Comparison of ENCODE assay signal across 8 cellular contexts in the genomic region with DNA sequence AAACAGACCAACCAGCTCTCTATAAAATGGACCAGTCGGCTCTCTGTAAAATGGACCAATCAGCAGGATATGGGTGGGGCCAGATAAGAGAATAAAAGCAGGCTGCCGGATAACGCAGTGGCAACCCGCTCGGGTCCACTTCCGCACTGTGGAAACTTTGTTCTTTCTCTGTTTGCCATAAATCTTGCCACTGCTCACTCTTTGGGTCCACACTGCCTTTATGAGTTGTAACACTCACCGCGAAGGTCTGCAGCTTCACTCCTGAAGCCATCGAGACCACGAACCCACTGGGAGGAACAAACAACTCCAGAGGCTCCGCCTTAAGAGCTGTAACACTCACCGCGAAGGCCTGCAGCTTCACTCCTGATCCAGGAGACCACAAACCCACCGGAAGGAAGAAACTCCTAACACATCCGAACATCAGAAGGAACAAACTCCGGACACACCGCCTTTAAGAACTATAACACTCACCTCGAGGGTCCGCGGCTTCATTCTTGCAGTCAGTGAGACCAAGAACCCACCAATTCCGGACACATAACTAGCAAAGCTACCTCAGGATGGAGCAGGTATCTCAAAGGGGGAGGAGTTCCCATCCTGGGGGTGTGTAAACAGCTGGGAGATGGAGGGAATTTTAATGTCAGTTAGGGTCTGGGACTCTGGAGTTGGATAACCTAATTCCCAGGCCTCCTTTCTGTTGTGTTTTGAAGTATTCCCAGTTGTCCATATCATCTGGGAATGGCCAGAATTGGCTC. TPM values are rescaled to one million over a fixed set of nuclear protein-coding genes. Genes with fewer than 3 reads are reported as not detected.
DNase-seq lines count a peak whose midpoint lies in the region; ATAC-seq and TF ChIP-seq lines count a peak whose summit lies in the region.
"Not testable (repeated sequence)": the region's sequence is repeated elsewhere in the genome, so short reads cannot be mapped to it uniquely, and the experiment has no call there.

No MANE protein-coding gene starts in this region.

- not testable (repeated sequence) for H3K4me2 ChIP-seq in mesenchymal stem cell (ENCODE audit: low read length, poor library complexity, severe bottlenecking)

- not testable (repeated sequence) for H3K4ac ChIP-seq in mesenchymal stem cell (ENCODE audit: low read depth in 1 of 2, low read length in 2 of 2)

- H4K91ac ChIP-seq in mesenchymal stem cell (ENCODE audit: low read length) = not testable (repeated sequence)

- not testable (repeated sequence) for H3K79me1 ChIP-seq in mesenchymal stem cell (replicated peaks; ENCODE audit: low read length, poor library complexity, severe bottlenecking)

- not testable (repeated sequence) for H3K4me3 ChIP-seq in mesenchymal stem cell (ENCODE audit: insufficient read depth in 1 of 2, low read depth in 1 of 2, low read length in 2 of 2)
- peak overlapping the region in 1 of 4 donors; percentile 16 for H3K4me3 ChIP-seq in transverse colon

- not testable (repeated sequence) for H2BK5ac ChIP-seq in mesenchymal stem cell (ENCODE audit: low read depth, low read length, poor library complexity, severe bottlenecking)

- H3K9ac ChIP-seq in mesenchymal stem cell (ENCODE audit: low read length) = not testable (repeated sequence)

- DNase-seq in T-helper 2 cell treated with Interferon-gamma antibody and Interleukin-4, amounts not matched to agents 5 μg/mL and 100 μg/mL, for 36 hours (ENCODE audit: low spot score) = peak; percentile 14
- DNase-seq in activated CD4-positive, alpha-beta T cell treated with anti-CD3 and anti-CD28 coated beads, Interleukin-2, amount 50 U/mL, for 48 hours = peak; percentile 24 to 40
- peak; percentile 10 for DNase-seq in activated T-helper 9 cell treated with anti-CD3 and anti-CD28 coated beads, Interleukin-2, amount 50 U/mL, for 16 hours (ENCODE audit: low read depth)
- peak; percentile 58 for DNase-seq in central memory CD4-positive, alpha-beta T cell
- DNase-seq in mesenchymal stem cell (peak; percentile 36), transverse colon (peak; percentile 17)
- DNase-seq in stimulated activated CD4-positive, alpha-beta T cell treated with anti-CD3 and anti-CD28 coated beads, Interleukin-4, amount 100 ng/mL, for 1 hour = peak; percentile 10

- TF ChIP-seq EP300 in transverse colon (IDR thresholded peaks at IDR 0.05; ENCODE audit: low read depth) = not testable (repeated sequence)

- H3K4me1 ChIP-seq in mesenchymal stem cell (ENCODE audit: control insufficient read depth, insufficient read depth, low read depth, low read length) = not testable (repeated sequence)
- H3K4me1 ChIP-seq in transverse colon = peaks cover 6 to 16% (median 12%) of the 10 kb centered on the region in 4 donors

- 79% methylated on average over 16 of the region's 21 CpGs for WGBS in mesenchymal stem cell
- WGBS in transverse colon (ENCODE audit: low coverage in 1 of 2), 2 donors = 61% methylated on average over 21 of the region's 21 CpGs; no CpG with 5 or more reads in 1 of the 2 donors

- not testable (repeated sequence) for H3K27me3 Mint-ChIP-seq in T-helper 2 cell treated with Interferon-gamma antibody and Interleukin-4, amounts not matched to agents 5 μg/mL and 100 μg/mL, for 36 hours (ENCODE audit: low read depth)

- H3K9me3 Mint-ChIP-seq in T-helper 2 cell treated with Interferon-gamma antibody and Interleukin-4, amounts not matched to agents 5 μg/mL and 100 μg/mL, for 36 hours = not testable (repeated sequence)

- H3K27ac ChIP-seq in mesenchymal stem cell (ENCODE audit: low read length, poor library complexity, severe bottlenecking); transverse colon: not testable (repeated sequence)

- TF ChIP-seq POLR2A in GM18505 (IDR thresholded peaks at IDR 0.05; ENCODE audit: borderline replicate concordance, extremely low read depth, insufficient read depth, insufficient read length) = peak; percentile 56
- peak; percentile 30 for TF ChIP-seq POLR2A in transverse colon (IDR thresholded peaks at IDR 0.05)

- H2AFZ ChIP-seq in mesenchymal stem cell (ENCODE audit: low read depth, low read length) = not testable (repeated sequence)

- H2BK120ac ChIP-seq in mesenchymal stem cell (ENCODE audit: low read depth, low read length) = not testable (repeated sequence)

- H3K23ac ChIP-seq in mesenchymal stem cell (ENCODE audit: low read length in 2 of 2) = not testable (repeated sequence)

- not testable (repeated sequence) for TF ChIP-seq CTCF in transverse colon (IDR thresholded peaks at IDR 0.05)

- H2BK15ac ChIP-seq in mesenchymal stem cell (ENCODE audit: low read depth, poor library complexity, severe bottlenecking) = not testable (repeated sequence)

- intact Hi-C loops in transverse colon (cut with DNase I; ENCODE audit: low total_unique reads) = not testable (repeated sequence)

- in situ Hi-C loops in transverse colon (cut with MboI; ENCODE audit: low pct_ligation_motif_present in 1 of 4, low pct_unique_long_range_greater_than_20kb in 1 of 4, low sequenced_read_pairs in 3 of 4) = not testable (repeated sequence)

- not testable (repeated sequence) for H3K36me3 Mint-ChIP-seq in T-helper 2 cell treated with Interferon-gamma antibody and Interleukin-4, amounts not matched to agents 5 μg/mL and 100 μg/mL, for 36 hours (ENCODE audit: low read depth)

- H2BK12ac ChIP-seq in mesenchymal stem cell (ENCODE audit: low read length in 2 of 2) = not testable (repeated sequence)

- ATAC-seq in GM18505 (IDR thresholded peaks at IDR 0.05; ENCODE audit: unreplicated experiment) = not testable (repeated sequence)

- peaks cover 4 to 17% of the 10 kb centered on the region in 2 experiments for H3K27me3 ChIP-seq in mesenchymal stem cell (ENCODE audit: control insufficient read depth in 1 of 2, insufficient read depth in 1 of 2, low read length in 2 of 2)
- not testable (repeated sequence) for H3K27me3 ChIP-seq in transverse colon

- H3K14ac ChIP-seq in mesenchymal stem cell (ENCODE audit: low read length in 2 of 2) = not testable (repeated sequence)

- H3K18ac ChIP-seq in mesenchymal stem cell (ENCODE audit: low read depth in 1 of 2, low read length in 2 of 2) = not testable (repeated sequence)

- H3K4me1 Mint-ChIP-seq in T-helper 2 cell treated with Interferon-gamma antibody and Interleukin-4, amounts not matched to agents 5 μg/mL and 100 μg/mL, for 36 hours (ENCODE audit: low read depth) = not testable (repeated sequence)

- H3K27ac Mint-ChIP-seq in T-helper 2 cell treated with Interferon-gamma antibody and Interleukin-4, amounts not matched to agents 5 μg/mL and 100 μg/mL, for 36 hours = peak overlapping the region; percentile 67

- peak overlapping the region; percentile 89 for H3K4me3 Mint-ChIP-seq in T-helper 2 cell treated with Interferon-gamma antibody and Interleukin-4, amounts not matched to agents 5 μg/mL and 100 μg/mL, for 36 hours

- not testable (repeated sequence) for H4K8ac ChIP-seq in mesenchymal stem cell (ENCODE audit: low read length)

- not testable (repeated sequence) for H3K36me3 ChIP-seq in mesenchymal stem cell (ENCODE audit: control insufficient read depth in 1 of 2, insufficient read depth in 2 of 2, low read depth in 1 of 2, low read length in 2 of 2); transverse colon

- H3K9me3 ChIP-seq in mesenchymal stem cell (ENCODE audit: control insufficient read depth, low read length); transverse colon: not testable (repeated sequence)

- H2AK5ac ChIP-seq in mesenchymal stem cell (ENCODE audit: low read length, severe bottlenecking) = not testable (repeated sequence)

RNA-seq across cellular contexts. Expression of gene TSTD2, which starts 58.1 kb away (rescaled TPM):
- polyA plus RNA-seq in mesenchymal stem cell (2013, experiment 1 of 2) = 8.8 TPM
- 8.7 TPM for polyA plus RNA-seq in mesenchymal stem cell (2013, experiment 2 of 2)
- total RNA-seq in transverse colon = 10 to 100 TPM; 13.8 to 27.0 (median 20.3) TPM

RNA-seq across cellular contexts. Expression of gene NCBP1, which starts 58.5 kb away (rescaled TPM):
- polyA plus RNA-seq in mesenchymal stem cell (2013, experiment 1 of 2) = 18.0 TPM
- polyA plus RNA-seq in mesenchymal stem cell (2013, experiment 2 of 2) = 20.8 TPM
- total RNA-seq in transverse colon = 10 to 100 TPM; 24.6 to 40.4 (median 30.6) TPM
